8 cellular contexts compared by ENCODE assay signal in genomic region chr19:16628183-16628983, GRCh38. TPM values are rescaled to one million over a fixed set of nuclear protein-coding genes. Genes with fewer than 3 reads are reported as not detected.
DNase-seq lines count a peak whose midpoint lies in the region; ATAC-seq and TF ChIP-seq lines count a peak whose summit lies in the region.

Gene MED26 (minus strand): TSS chr19:16628204. CDS start chr19:16627943, 261 bp downstream.

- peak within 1 kb of the TSS; percentile 78 for H3K4me3 ChIP-seq in Jurkat, Clone E6-1 (ENCODE audit: low read length)
- H3K4me3 ChIP-seq in PC-3 (ENCODE audit: low read length) (peak within 1 kb of the TSS; percentile 100), muscle layer of duodenum (ENCODE audit: low read depth in 1 of 2, low read length in 2 of 2) (peak within 1 kb of the TSS; percentile 89 to 99)

- no peaks in the 10 kb centered on the region for H3K9me2 ChIP-seq in PC-3 (replicated peaks; ENCODE audit: low read length)

- H3K27ac ChIP-seq in PC-3 (ENCODE audit: low read length) (peak within 1 kb of the TSS; percentile 85), muscle layer of duodenum (ENCODE audit: low read length) (peak within 1 kb of the TSS; percentile 90)

- H3K27me3 Mint-ChIP-seq in activated T-cell treated with anti-CD3 and anti-CD28 coated beads, Interleukin-2, amount 50 U/mL, for 24 hours, result no peaks in the 10 kb centered on the region

- H3K4me3 Mint-ChIP-seq in activated T-cell treated with anti-CD3 and anti-CD28 coated beads, Interleukin-2, amount 50 U/mL, for 24 hours, result peak within 1 kb of the TSS; percentile 99

- peak within 1 kb of the TSS; percentile 100 for H3K27ac Mint-ChIP-seq in activated T-cell treated with anti-CD3 and anti-CD28 coated beads, Interleukin-2, amount 50 U/mL, for 24 hours

- POLR2A ChIA-PET in PC-3 (lab: Charles Lee; ENCODE audit: unreplicated experiment), result interaction anchor here (0.6 kb wide), 2 partner anchors 44 to 59 kb away, joined by 3 to 16 read pairs; no protein-coding TSS in a partner anchor

- H3K36me3 Mint-ChIP-seq in activated T-cell treated with anti-CD3 and anti-CD28 coated beads, Interleukin-2, amount 50 U/mL, for 24 hours (ENCODE audit: low read depth), result peaks cover 81% of the 10 kb centered on the region

- H3K79me2 ChIP-seq in PC-3 (ENCODE audit: low read length), result peaks cover 49% of the 10 kb centered on the region

- peak within 1 kb of the TSS; percentile 99 for H3K9ac ChIP-seq in PC-3 (ENCODE audit: low read length)

- H3F3A ChIP-seq in PC-3 (ENCODE audit: low read length, unreplicated experiment), result peaks cover 6% of the 10 kb centered on the region

- peaks cover 41% of the 10 kb centered on the region for H4K20me1 ChIP-seq in PC-3 (ENCODE audit: low read length)

- TSS peak; percentile 77 for BruUV-seq in PC-3 (replicated peaks; lab: Mats Ljungman, UMichigan)

- H3K9me3 Mint-ChIP-seq in activated T-cell treated with anti-CD3 and anti-CD28 coated beads, Interleukin-2, amount 50 U/mL, for 24 hours, result no peaks in the 10 kb centered on the region

- ATAC-seq in GM21619 (IDR thresholded peaks at IDR 0.05; ENCODE audit: unreplicated experiment) (peak; percentile 67), PC-3 (peak; percentile 94), esophagus mucosa (peak; percentile 96)

- CTCF ChIA-PET in PC-3 (lab: Charles Lee), result no interaction called here

- H3K9me3 ChIP-seq in PC-3 (ENCODE audit: low read length) (no peaks in the 10 kb centered on the region), muscle layer of duodenum (ENCODE audit: control insufficient read depth in 1 of 2, low read length in 2 of 2) (no peaks in the 10 kb centered on the region)

- H3K4me1 ChIP-seq in PC-3 (ENCODE audit: insufficient read depth, low read length), result peaks cover 19% of the 10 kb centered on the region
- H3K4me1 ChIP-seq in muscle layer of duodenum (ENCODE audit: control insufficient read depth in 1 of 2, insufficient read depth in 2 of 2, low read length in 2 of 2), result peaks cover 3 to 32% of the 10 kb centered on the region in 2 donors

- H3K27me3 ChIP-seq in PC-3 (ENCODE audit: low read length) (no peaks in the 10 kb centered on the region), muscle layer of duodenum (ENCODE audit: low read depth, low read length) (no peaks in the 10 kb centered on the region)

- H2AFZ ChIP-seq in PC-3 (ENCODE audit: low read length), result peak within 1 kb of the TSS; percentile 99

- peaks cover 52% of the 10 kb centered on the region for H3K4me1 Mint-ChIP-seq in activated T-cell treated with anti-CD3 and anti-CD28 coated beads, Interleukin-2, amount 50 U/mL, for 24 hours (ENCODE audit: low read depth)

- DNase-seq in DMS53 (lab: John Stamatoyannopoulos, UW) (peak; percentile 98), PC-3 (peak; percentile 98)
- peak; percentile 87 for DNase-seq in Jurkat, Clone E6-1 (ENCODE audit: low read depth, low spot score)
- peak; percentile 97 for DNase-seq in activated T-cell treated with anti-CD3 and anti-CD28 coated beads, Interleukin-2, amount 50 U/mL, for 24 hours
- peak; percentile 87 for DNase-seq in stimulated activated CD8-positive, alpha-beta memory T cell treated with anti-CD3 and anti-CD28 coated beads, Interleukin-7, amount 100 ng/mL, for 24 hours (ENCODE audit: low read depth)

- H3K4me2 ChIP-seq in PC-3 (ENCODE audit: low read length), result peak within 1 kb of the TSS; percentile 96

- intact Hi-C loops in PC-3 (cut with micrococcal nuclease), result loop anchor here (2.0 to 5.0 kb wide), 2 partner anchors 30 to 56 kb away; partner anchors contain the start of gene SLC35E1

- TF ChIP-seq CTCF in PC-3 (conservative IDR thresholded peaks at IDR 0.05; ENCODE audit: low read depth, low read length), result no peak

- H3K36me3 ChIP-seq in PC-3 (ENCODE audit: low read depth, low read length) (peaks cover 35% of the 10 kb centered on the region), muscle layer of duodenum (ENCODE audit: control insufficient read depth in 1 of 2, insufficient read depth in 2 of 2, low read length in 2 of 2) (peaks cover 8 to 25% of the 10 kb centered on the region in 2 donors)

RNA-seq across cellular contexts. Expression of gene MED26, which starts in this region (rescaled TPM):
- polyA plus RNA-seq in Jurkat, Clone E6-1 (2012; ENCODE audit: insufficient read depth, insufficient read length), result 10.5 TPM
- total RNA-seq in PC-3 (2014; rRNA removed) (17.5 and 17.7 TPM in 2 replicates), esophagus mucosa (6.3 TPM)

Comparison
In these comparisons a context has a peak if more than half of its experiments do, and no peak if none do; other contexts are left out.
1. Peak in every context shown above with its lines: DNase-seq, ATAC-seq, H3K4me3 ChIP-seq and H3K27ac ChIP-seq.